9 cellular contexts compared by ENCODE assay signal in the genomic region with DNA sequence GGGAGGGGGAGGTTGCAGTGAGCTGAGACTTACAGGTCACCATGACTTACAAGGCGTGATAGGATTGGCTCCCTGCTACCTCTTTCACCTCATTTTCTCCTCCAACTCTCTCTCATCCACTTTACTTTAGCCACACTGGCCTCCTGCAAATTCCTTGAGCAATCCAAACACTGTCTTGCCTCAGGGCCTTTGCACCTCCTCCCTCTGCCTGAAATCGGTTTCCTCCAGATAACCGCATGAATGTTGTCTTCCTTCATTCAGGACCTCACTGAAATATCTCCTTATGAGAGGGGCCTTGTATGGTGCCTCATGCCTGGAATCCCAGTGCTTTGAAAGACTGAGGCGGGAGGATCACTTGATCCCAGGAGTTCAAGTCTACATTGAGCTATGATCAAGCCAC. TPM values are rescaled to one million over a fixed set of nuclear protein-coding genes. Genes with fewer than 3 reads are reported as not detected.
"Had no signal": no experiment of that assay in that cellular context is flagged by ENCODE, and none has a peak within 500 bp of the region (broad histone marks: within the 10 kb centered on the region; RNA-seq: fewer than 3 reads in every experiment).

No MANE protein-coding gene starts in this region.

- H3K4me3 Mint-ChIP-seq: IgD-negative memory B cell had no signal

- H3K4me3 ChIP-seq: GM23248, HAP-1 had no signal

- H3K9ac ChIP-seq: GM23248 had no signal

- ATAC-seq: HCT116 had no signal

- H3K36me3 ChIP-seq: HAP-1 had no signal

- H3K9me3 ChIP-seq: HAP-1 had no signal

- H3K27ac ChIP-seq: GM23248 had no signal

- H2AFZ ChIP-seq: GM23248 had no signal

- DNase-seq: GM23248, GOT3, H7, KBM-7 had no signal

- H3K4me1 ChIP-seq: HAP-1 had no signal

RNA-seq across cellular contexts. Expression of a gene that starts 21.8 kb away (rescaled TPM):
- total RNA-seq: GM23248, H4, H7 had no signal

RNA-seq across cellular contexts. Expression of a gene that starts 42.8 kb away (rescaled TPM):
- total RNA-seq: GM23248, H7, HT-29 had no signal

RNA-seq across cellular contexts. Expression of a gene that starts 57.0 kb away (rescaled TPM):
- total RNA-seq: GM23248, HT-29 had no signal
